8 cellular contexts compared by ENCODE assay signal in the genomic region with DNA sequence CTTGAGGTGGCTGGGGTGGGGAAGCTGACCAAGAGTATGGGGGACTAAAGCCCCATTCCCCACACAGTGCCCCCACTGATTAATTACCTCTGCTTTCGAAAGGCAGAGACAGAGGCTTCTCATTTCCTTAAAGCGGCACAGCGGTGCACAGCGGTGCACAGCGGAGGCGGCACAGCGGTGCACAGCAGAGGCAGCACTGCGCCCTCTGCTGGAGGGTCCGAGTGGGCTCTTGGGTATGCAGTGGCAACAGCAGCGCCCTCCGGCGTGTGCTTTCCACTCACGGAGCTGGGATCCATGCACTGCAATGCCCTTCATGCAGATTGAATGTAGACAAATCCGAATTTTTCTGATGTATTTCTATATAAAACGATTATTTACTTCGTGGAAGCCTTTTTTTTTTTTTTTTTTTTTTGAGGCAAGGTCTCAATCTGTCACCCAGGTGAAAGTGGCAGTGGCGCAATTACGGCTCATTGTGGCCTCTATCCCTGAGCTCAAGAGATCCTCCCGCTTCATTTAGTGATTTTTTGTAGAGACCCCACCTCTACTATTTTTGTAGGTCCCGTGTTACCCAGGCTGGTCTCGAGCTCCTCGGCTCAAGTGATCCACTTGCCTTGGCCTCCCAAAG. TPM values are rescaled to one million over a fixed set of nuclear protein-coding genes. Genes with fewer than 3 reads are reported as not detected.
A peak's percentile ranks its signal among the peaks of the same experiment; 100 is the strongest.
DNase-seq lines count a peak whose midpoint lies in the region; ATAC-seq and TF ChIP-seq lines count a peak whose summit lies in the region.

No MANE protein-coding gene starts in this region.

- ATAC-seq in GM21390 (IDR thresholded peaks at IDR 0.05; ENCODE audit: unreplicated experiment) (peak; percentile 100), HG02884 (IDR thresholded peaks at IDR 0.05; ENCODE audit: unreplicated experiment) (no peak)

- H3K4me3 Mint-ChIP-seq in mesothelial cell of epicardium, result no peak overlapping the region

- H3K27me3 ChIP-seq in HL-60 (ENCODE audit: insufficient read depth, poor library complexity, severe bottlenecking) (no peaks in the 10 kb centered on the region), colonic mucosa (no peaks in the 10 kb centered on the region)

- H3K9ac ChIP-seq in colonic mucosa (ENCODE audit: low read depth in 2 of 2, low read length in 2 of 2), result no peak overlapping the region

- peak; percentile 41 for DNase-seq in DMS53 treated with DMSO at 0.1 percent for 48 hours (lab: John Stamatoyannopoulos, UW; ENCODE audit: unreplicated experiment)
- DNase-seq in HL-60 (ENCODE audit: low read depth in 1 of 2, low spot score in 1 of 2), result peak; percentile 52 to 63
- DNase-seq in activated CD4-positive, alpha-beta T cell treated with anti-CD3 and anti-CD28 coated beads for 1 hour, result peak; percentile 47
- peak; percentile 49 for DNase-seq in colonic mucosa
- DNase-seq in mesothelial cell of epicardium (ENCODE audit: low spot score in 2 of 2, unreplicated experiment in 2 of 2), result peak in 1 of 2 experiments; percentile 47
- DNase-seq in stimulated activated naive CD4-positive, alpha-beta T cell treated with Interleukin-2 at 50 U/mL for 16 hours (lab: John Stamatoyannopoulos, UW), result peak; percentile 66

- H3K27ac ChIP-seq in HL-60 (replicated peaks) (no peak overlapping the region), colonic mucosa (no peak overlapping the region)

- no peaks in the 10 kb centered on the region for H3K4me1 ChIP-seq in colonic mucosa

- no peaks in the 10 kb centered on the region for H3K36me3 ChIP-seq in colonic mucosa

- H3K27me3 Mint-ChIP-seq in mesothelial cell of epicardium (ENCODE audit: low read depth), result peaks cover 32% of the 10 kb centered on the region

- H3K9me3 Mint-ChIP-seq in mesothelial cell of epicardium, result peaks cover 32% of the 10 kb centered on the region

- peaks cover 4% of the 10 kb centered on the region for H3K4me1 Mint-ChIP-seq in mesothelial cell of epicardium

- no peaks in the 10 kb centered on the region for H3K9me3 ChIP-seq in colonic mucosa

- no peak overlapping the region for H3K4me3 ChIP-seq in HL-60 (replicated peaks; ENCODE audit: insufficient read depth, low read length)
- no peak overlapping the region for H3K4me3 ChIP-seq in colonic mucosa

- intact Hi-C loops in colonic mucosa (cut with DNase I), result loop anchor here (5.0 kb wide), 1 partner anchor 689 kb away; no protein-coding TSS in a partner anchor

- no peak overlapping the region for H3K27ac Mint-ChIP-seq in mesothelial cell of epicardium

- TF ChIP-seq CTCF in HL-60 (IDR thresholded peaks at IDR 0.05; ENCODE audit: insufficient read depth, low read length) (peak; percentile 84), colonic mucosa (IDR thresholded peaks at IDR 0.05) (peak; percentile 63), mesothelial cell of epicardium (IDR thresholded peaks at IDR 0.05; ENCODE audit: unreplicated experiment) (peak; percentile 51)

- H3K36me3 Mint-ChIP-seq in mesothelial cell of epicardium, result no peaks in the 10 kb centered on the region

RNA-seq across cellular contexts. Expression of gene PRPS2, which starts 19.7 kb away (rescaled TPM):
- 10 to 100 TPM; 67.0 to 75.8 TPM for total RNA-seq in colonic mucosa
- 12.6 to 15.9 TPM (median 14.3 TPM) in 3 replicates for total RNA-seq in mesothelial cell of epicardium
